Comparison of ENCODE assay signal across 1 cellular context in genomic region chr2:66596229-66596628, GRCh38.
A peak's percentile ranks its signal among the peaks of the same experiment; 100 is the strongest.
TF ChIP-seq lines count a peak whose summit lies in the region.

No MANE protein-coding gene starts in this region.

TF ChIP-seq in GM23338, 12 proteins besides CTCF, POLR2A, EP300 and RAD21 (continued from another document):
- TF ChIP-seq, protein P1, sequence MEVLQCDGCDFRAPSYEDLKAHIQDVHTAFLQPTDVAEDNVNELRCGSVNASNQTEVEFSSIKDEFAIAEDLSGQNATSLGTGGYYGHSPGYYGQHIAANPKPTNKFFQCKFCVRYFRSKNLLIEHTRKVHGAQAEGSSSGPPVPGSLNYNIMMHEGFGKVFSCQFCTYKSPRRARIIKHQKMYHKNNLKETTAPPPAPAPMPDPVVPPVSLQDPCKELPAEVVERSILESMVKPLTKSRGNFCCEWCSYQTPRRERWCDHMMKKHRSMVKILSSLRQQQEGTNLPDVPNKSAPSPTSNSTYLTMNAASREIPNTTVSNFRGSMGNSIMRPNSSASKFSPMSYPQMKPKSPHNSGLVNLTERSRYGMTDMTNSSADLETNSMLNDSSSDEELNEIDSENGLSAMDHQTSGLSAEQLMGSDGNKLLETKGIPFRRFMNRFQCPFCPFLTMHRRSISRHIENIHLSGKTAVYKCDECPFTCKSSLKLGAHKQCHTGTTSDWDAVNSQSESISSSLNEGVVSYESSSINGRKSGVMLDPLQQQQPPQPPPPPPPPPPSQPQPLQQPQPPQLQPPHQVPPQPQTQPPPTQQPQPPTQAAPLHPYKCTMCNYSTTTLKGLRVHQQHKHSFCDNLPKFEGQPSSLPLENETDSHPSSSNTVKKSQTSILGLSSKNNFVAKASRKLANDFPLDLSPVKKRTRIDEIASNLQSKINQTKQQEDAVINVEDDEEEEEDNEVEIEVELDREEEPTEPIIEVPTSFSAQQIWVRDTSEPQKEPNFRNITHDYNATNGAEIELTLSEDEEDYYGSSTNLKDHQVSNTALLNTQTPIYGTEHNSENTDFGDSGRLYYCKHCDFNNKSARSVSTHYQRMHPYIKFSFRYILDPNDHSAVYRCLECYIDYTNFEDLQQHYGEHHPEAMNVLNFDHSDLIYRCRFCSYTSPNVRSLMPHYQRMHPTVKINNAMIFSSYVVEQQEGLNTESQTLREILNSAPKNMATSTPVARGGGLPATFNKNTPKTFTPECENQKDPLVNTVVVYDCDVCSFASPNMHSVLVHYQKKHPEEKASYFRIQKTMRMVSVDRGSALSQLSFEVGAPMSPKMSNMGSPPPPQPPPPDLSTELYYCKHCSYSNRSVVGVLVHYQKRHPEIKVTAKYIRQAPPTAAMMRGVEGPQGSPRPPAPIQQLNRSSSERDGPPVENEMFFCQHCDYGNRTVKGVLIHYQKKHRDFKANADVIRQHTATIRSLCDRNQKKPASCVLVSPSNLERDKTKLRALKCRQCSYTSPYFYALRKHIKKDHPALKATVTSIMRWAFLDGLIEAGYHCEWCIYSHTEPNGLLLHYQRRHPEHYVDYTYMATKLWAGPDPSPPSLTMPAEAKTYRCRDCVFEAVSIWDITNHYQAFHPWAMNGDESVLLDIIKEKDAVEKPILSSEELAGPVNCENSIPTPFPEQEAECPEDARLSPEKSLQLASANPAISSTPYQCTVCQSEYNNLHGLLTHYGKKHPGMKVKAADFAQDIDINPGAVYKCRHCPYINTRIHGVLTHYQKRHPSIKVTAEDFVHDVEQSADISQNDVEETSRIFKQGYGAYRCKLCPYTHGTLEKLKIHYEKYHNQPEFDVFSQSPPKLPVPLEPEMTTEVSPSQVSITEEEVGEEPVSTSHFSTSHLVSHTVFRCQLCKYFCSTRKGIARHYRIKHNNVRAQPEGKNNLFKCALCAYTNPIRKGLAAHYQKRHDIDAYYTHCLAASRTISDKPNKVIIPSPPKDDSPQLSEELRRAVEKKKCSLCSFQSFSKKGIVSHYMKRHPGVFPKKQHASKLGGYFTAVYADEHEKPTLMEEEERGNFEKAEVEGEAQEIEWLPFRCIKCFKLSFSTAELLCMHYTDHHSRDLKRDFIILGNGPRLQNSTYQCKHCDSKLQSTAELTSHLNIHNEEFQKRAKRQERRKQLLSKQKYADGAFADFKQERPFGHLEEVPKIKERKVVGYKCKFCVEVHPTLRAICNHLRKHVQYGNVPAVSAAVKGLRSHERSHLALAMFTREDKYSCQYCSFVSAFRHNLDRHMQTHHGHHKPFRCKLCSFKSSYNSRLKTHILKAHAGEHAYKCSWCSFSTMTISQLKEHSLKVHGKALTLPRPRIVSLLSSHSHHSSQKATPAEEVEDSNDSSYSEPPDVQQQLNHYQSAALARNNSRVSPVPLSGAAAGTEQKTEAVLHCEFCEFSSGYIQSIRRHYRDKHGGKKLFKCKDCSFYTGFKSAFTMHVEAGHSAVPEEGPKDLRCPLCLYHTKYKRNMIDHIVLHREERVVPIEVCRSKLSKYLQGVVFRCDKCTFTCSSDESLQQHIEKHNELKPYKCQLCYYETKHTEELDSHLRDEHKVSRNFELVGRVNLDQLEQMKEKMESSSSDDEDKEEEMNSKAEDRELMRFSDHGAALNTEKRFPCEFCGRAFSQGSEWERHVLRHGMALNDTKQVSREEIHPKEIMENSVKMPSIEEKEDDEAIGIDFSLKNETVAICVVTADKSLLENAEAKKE (CRISPR knock-in tag; IDR thresholded peaks at IDR 0.05): peak; percentile 27; the same call in 1 of the 2 replicates
